Comparison of ENCODE assay signal across 11 cellular contexts in genomic region chr19:40225440-40226305, GRCh38. TPM values are rescaled to one million over a fixed set of nuclear protein-coding genes. Genes with fewer than 3 reads are reported as not detected.
DNase-seq lines count a peak whose midpoint lies in the region; ATAC-seq, FAIRE-seq and TF ChIP-seq lines count a peak whose summit lies in the region.
"Had no signal": no experiment of that assay in that cellular context is flagged by ENCODE, and none has a peak within 500 bp of the region (broad histone marks: within the 10 kb centered on the region; RNA-seq: fewer than 3 reads in every experiment).

No MANE protein-coding gene starts in this region.

- H3F3A ChIP-seq in OCI-LY1 (ENCODE audit: insufficient read depth, low read length) = no peaks in the 10 kb centered on the region; the same call in 1 of the 2 replicates

- H3K4me3 ChIP-seq in OCI-LY1 (ENCODE audit: low read depth, low read length, poor library complexity, severe bottlenecking) (no peak overlapping the region), fibroblast of pulmonary artery (replicated peaks; ENCODE audit: low read depth, low read length) (peak overlapping the region; percentile 22)

- no peak for FAIRE-seq in frontal cortex (lab: Jason Lieb, UNC)
- FAIRE-seq: D721Med had no signal

- H3K9me3 ChIP-seq in OCI-LY1 (ENCODE audit: low read length) = no peaks in the 10 kb centered on the region

- H3K9ac ChIP-seq in OCI-LY1 (ENCODE audit: low read length) = no peak overlapping the region

- DNase-seq in T-helper 1 cell (no peak), fibroblast of pulmonary artery (ENCODE audit: low read depth) (no peak), HPDE6-E6E7 (ENCODE audit: extremely low spot score) (no peak), frontal cortex (ENCODE audit: low spot score in 2 of 2) (no peak)
- no peak for DNase-seq in stimulated activated naive CD8-positive, alpha-beta T cell treated with anti-CD3 and anti-CD28 coated beads, Interleukin-15, amount 100 ng/mL, for 72 hours
- DNase-seq: effector memory CD4-positive, alpha-beta T cell had no signal

- H3K36me3 Mint-ChIP-seq in T-helper 1 cell treated with Interleukin-12 subunit alpha and Interleukin-12 subunit beta and Interleukin-4 antibody, amounts not matched to agents 30 μg/mL and 1 μg/mL, for 36 hours (ENCODE audit: low read depth) = no peaks in the 10 kb centered on the region

- H3K9me3 Mint-ChIP-seq in T-helper 1 cell treated with Interleukin-12 subunit alpha and Interleukin-12 subunit beta and Interleukin-4 antibody, amounts not matched to agents 30 μg/mL and 1 μg/mL, for 36 hours = peaks cover 4% of the 10 kb centered on the region
- H3K9me3 Mint-ChIP-seq in stimulated activated naive CD8-positive, alpha-beta T cell treated with anti-CD3 and anti-CD28 coated beads, Interleukin-15, amount 100 ng/mL, for 72 hours = peaks cover 5 to 6% of the 10 kb centered on the region in 2 donors

- no peaks in the 10 kb centered on the region for H3K79me2 ChIP-seq in OCI-LY1 (ENCODE audit: insufficient read depth, low read length)

- no peak overlapping the region for H3K4me2 ChIP-seq in OCI-LY1 (ENCODE audit: low read length)

- peaks cover 56% of the 10 kb centered on the region for H3K27me3 Mint-ChIP-seq in T-helper 1 cell treated with Interleukin-12 subunit alpha and Interleukin-12 subunit beta and Interleukin-4 antibody, amounts not matched to agents 30 μg/mL and 1 μg/mL, for 36 hours (ENCODE audit: low read depth)
- peaks cover 77% of the 10 kb centered on the region for H3K27me3 Mint-ChIP-seq in stimulated activated naive CD8-positive, alpha-beta T cell treated with anti-CD3 and anti-CD28 coated beads, Interleukin-15, amount 100 ng/mL, for 72 hours

- peak overlapping the region; percentile 12 for H3K4me3 Mint-ChIP-seq in T-helper 1 cell treated with Interleukin-12 subunit alpha and Interleukin-12 subunit beta and Interleukin-4 antibody, amounts not matched to agents 30 μg/mL and 1 μg/mL, for 36 hours
- peak overlapping the region; percentile 60 to 78 for H3K4me3 Mint-ChIP-seq in stimulated activated naive CD8-positive, alpha-beta T cell treated with anti-CD3 and anti-CD28 coated beads, Interleukin-15, amount 100 ng/mL, for 72 hours

- H4K20me1 ChIP-seq in OCI-LY1 (ENCODE audit: insufficient read depth, low read length) = no peaks in the 10 kb centered on the region

- no peaks in the 10 kb centered on the region for H3K27me3 ChIP-seq in OCI-LY1 (ENCODE audit: insufficient read depth, low read length)

- no peaks in the 10 kb centered on the region for H3K36me3 ChIP-seq in OCI-LY1 (ENCODE audit: insufficient read depth, low read length)

- no peak overlapping the region for H3K27ac Mint-ChIP-seq in T-helper 1 cell treated with Interleukin-12 subunit alpha and Interleukin-12 subunit beta and Interleukin-4 antibody, amounts not matched to agents 30 μg/mL and 1 μg/mL, for 36 hours
- H3K27ac Mint-ChIP-seq in stimulated activated naive CD8-positive, alpha-beta T cell treated with anti-CD3 and anti-CD28 coated beads, Interleukin-15, amount 100 ng/mL, for 72 hours = peak overlapping the region in 1 of 2 donors; percentile 60

- TF ChIP-seq CTCF in OCI-LY1 (IDR thresholded peaks at IDR 0.05; ENCODE audit: low read length) (peak; percentile 33; the same call in 1 of the 2 replicates), fibroblast of pulmonary artery (IDR thresholded peaks at IDR 0.05; ENCODE audit: low read length, missing control alignments) (no peak)

- peaks cover 13% of the 10 kb centered on the region for H3K4me1 Mint-ChIP-seq in T-helper 1 cell treated with Interleukin-12 subunit alpha and Interleukin-12 subunit beta and Interleukin-4 antibody, amounts not matched to agents 30 μg/mL and 1 μg/mL, for 36 hours (ENCODE audit: low read depth)
- H3K4me1 Mint-ChIP-seq in stimulated activated naive CD8-positive, alpha-beta T cell treated with anti-CD3 and anti-CD28 coated beads, Interleukin-15, amount 100 ng/mL, for 72 hours = peaks cover 54% of the 10 kb centered on the region

- no peak for ATAC-seq in stimulated activated naive CD8-positive, alpha-beta T cell treated with anti-CD3 and anti-CD28 coated beads, Interleukin-15, amount 100 ng/mL, for 72 hours
- no peak for ATAC-seq in HG02588 (IDR thresholded peaks at IDR 0.05; ENCODE audit: unreplicated experiment)

- no peaks in the 10 kb centered on the region for H3K4me1 ChIP-seq in OCI-LY1 (ENCODE audit: insufficient read depth, low read length, severe bottlenecking)

- no peak overlapping the region for H2AFZ ChIP-seq in OCI-LY1 (ENCODE audit: low read length)

- no peaks in the 10 kb centered on the region for H3K9me2 ChIP-seq in OCI-LY1 (ENCODE audit: low read depth, low read length)

- no peak overlapping the region for H3K27ac ChIP-seq in OCI-LY1 (ENCODE audit: low read depth, low read length, poor library complexity, severe bottlenecking)

RNA-seq across cellular contexts. Expression of gene CCNP, which starts 0.8 kb away (rescaled TPM):
- 0.41 TPM for total RNA-seq in frontal cortex

RNA-seq across cellular contexts. Expression of gene TTC9B, which starts 7.5 kb away (rescaled TPM):
- 37.5 TPM for total RNA-seq in frontal cortex
- total RNA-seq: renal cortical epithelial cell had no signal

RNA-seq across cellular contexts. Expression of gene MAP3K10, which starts 34.4 kb away (rescaled TPM):
- total RNA-seq in frontal cortex = 31.4 TPM

RNA-seq across cellular contexts. Expression of gene AKT2, which starts 59.5 kb away (rescaled TPM):
- total RNA-seq in frontal cortex = 34.6 TPM
